Comparison of ENCODE assay signal across 25 cellular contexts in genomic region chr1:41032147-41032546, GRCh38. TPM values are rescaled to one million over a fixed set of nuclear protein-coding genes. Genes with fewer than 3 reads are reported as not detected.
DNase-seq lines count a peak whose midpoint lies in the region; ATAC-seq, FAIRE-seq and TF ChIP-seq lines count a peak whose summit lies in the region.
"Had no signal": no experiment of that assay in that cellular context is flagged by ENCODE, and none has a peak within 500 bp of the region (broad histone marks: within the 10 kb centered on the region; RNA-seq: fewer than 3 reads in every experiment).

No MANE protein-coding gene starts in this region.

- H3K27ac ChIP-seq in HepG2 (ENCODE audit: extremely low read length, insufficient read depth, low read length) (peak overlapping the region; percentile 50), right lobe of liver (no peak overlapping the region)
- H3K27ac ChIP-seq: BLaER1 treated with 17β-estradiol and CSF1 and Interleukin-3, amounts not matched to agents 10 nM and 100 nM had no signal

- no peaks in the 10 kb centered on the region for H3K4me1 Mint-ChIP-seq in activated CD4-positive, alpha-beta T cell treated with anti-CD3 and anti-CD28 coated beads, Interleukin-2, amount 10 ng/mL, durations not matched to agents 24 days and 14 days
- no peaks in the 10 kb centered on the region for H3K4me1 Mint-ChIP-seq in stimulated activated effector memory CD8-positive, alpha-beta T cell treated with anti-CD3 and anti-CD28 coated beads, Interleukin-12 subunit alpha, Interleukin-12 subunit beta, amount 100 ng/mL, for 72 hours
- H3K4me1 Mint-ChIP-seq: CD14-positive monocyte had no signal

- H3K79me2 ChIP-seq in HepG2 (ENCODE audit: insufficient read depth, low read length) = no peaks in the 10 kb centered on the region

- TF ChIP-seq POLR2A in HepG2 (IDR thresholded peaks at IDR 0.05; ENCODE audit: insufficient read depth in 1 of 2, low read depth in 2 of 2, low read length in 2 of 2) = no peak
- no peak for TF ChIP-seq POLR2A in right lobe of liver (IDR thresholded peaks at IDR 0.05)

- no peak overlapping the region for H3K4me3 Mint-ChIP-seq in activated CD4-positive, alpha-beta T cell treated with anti-CD3 and anti-CD28 coated beads, Interleukin-2, amount 10 ng/mL, durations not matched to agents 24 days and 14 days
- H3K4me3 Mint-ChIP-seq in stimulated activated effector memory CD8-positive, alpha-beta T cell treated with anti-CD3 and anti-CD28 coated beads, Interleukin-12 subunit alpha, Interleukin-12 subunit beta, amount 100 ng/mL, for 72 hours = no peak overlapping the region
- H3K4me3 Mint-ChIP-seq: CD14-positive monocyte; CD4-positive, alpha-beta memory T cell; HFFc6 had no signal

- no peak for DNase-seq in activated CD4-positive, alpha-beta T cell treated with anti-CD3 and anti-CD28 coated beads, Interleukin-2, amount 10 ng/mL, durations not matched to agents 24 days and 14 days
- no peak for DNase-seq in activated CD4-positive, alpha-beta T cell treated with anti-CD3 and anti-CD28 coated beads for 4 hours
- no peak for DNase-seq in HepG2 (ENCODE audit: low spot score)
- no peak for DNase-seq in right lobe of liver
- DNase-seq in stimulated activated effector memory CD8-positive, alpha-beta T cell treated with anti-CD3 and anti-CD28 coated beads, Interleukin-12 subunit alpha, Interleukin-12 subunit beta, amount 100 ng/mL, for 72 hours (ENCODE audit: low spot score in 2 of 2) = no peak
- no peak for DNase-seq in HuH-7.5 (ENCODE audit: low spot score)
- DNase-seq: ACHN; AML-193; BE2C; Calu3; CD4-positive, alpha-beta memory T cell; COR-L47; DMS53; DMS79 treated with DMSO at 0.1 percent for 48 hours; GF-D8; GOT3; HFFc6 had no signal

- TF ChIP-seq CTCF in HepG2 (CRISPR knock-in tag; IDR thresholded peaks at IDR 0.05) = no peak
- TF ChIP-seq CTCF in right lobe of liver (IDR thresholded peaks at IDR 0.05) = no peak

- intact Hi-C loops in activated CD4-positive, alpha-beta T cell treated with anti-CD3 and anti-CD28 coated beads, Interleukin-2, amount 10 ng/mL, durations not matched to agents 24 days and 14 days (cut with micrococcal nuclease) = no loop called here
- intact Hi-C loops in HepG2 (cut with micrococcal nuclease; ENCODE audit: unreplicated experiment) (no loop called here), right lobe of liver (cut with DNase I) (no loop called here)

- H3K36me3 ChIP-seq in HepG2 (replicated peaks in 1 of 2; ENCODE audit: control insufficient read depth in 1 of 2, insufficient read depth in 2 of 2, low read length in 2 of 2) = peaks cover 16 to 55% of the 10 kb centered on the region in 2 experiments
- H3K36me3 ChIP-seq in right lobe of liver = peaks cover 0 to 21% (median 6%) of the 10 kb centered on the region in 4 donors

- BruUV-seq in HepG2 (replicated peaks; lab: Mats Ljungman, UMichigan) = no TSS peak

- TF ChIP-seq RAD21 in HepG2 (CRISPR knock-in tag; IDR thresholded peaks at IDR 0.05) = no peak

- peak overlapping the region; percentile 27 for H3K27ac Mint-ChIP-seq in activated CD4-positive, alpha-beta T cell treated with anti-CD3 and anti-CD28 coated beads, Interleukin-2, amount 10 ng/mL, durations not matched to agents 24 days and 14 days
- peak overlapping the region; percentile 5 for H3K27ac Mint-ChIP-seq in stimulated activated effector memory CD8-positive, alpha-beta T cell treated with anti-CD3 and anti-CD28 coated beads, Interleukin-12 subunit alpha, Interleukin-12 subunit beta, amount 100 ng/mL, for 72 hours
- H3K27ac Mint-ChIP-seq: HFFc6 had no signal

- no peaks in the 10 kb centered on the region; the same call in 1 of the 2 replicates for H4K20me1 ChIP-seq in HepG2 (ENCODE audit: insufficient read depth, low read length)

- in situ Hi-C loops in HepG2 (cut with HindIII; ENCODE audit: extremely low pct_ligation_motif_present, low pct_unique_long_range_greater_than_20kb) = no loop called here

- no peaks in the 10 kb centered on the region for H3K27me3 Mint-ChIP-seq in activated CD4-positive, alpha-beta T cell treated with anti-CD3 and anti-CD28 coated beads, Interleukin-2, amount 10 ng/mL, durations not matched to agents 24 days and 14 days
- H3K27me3 Mint-ChIP-seq: CD4-positive, alpha-beta memory T cell had no signal

- no peaks in the 10 kb centered on the region for H3K9me3 Mint-ChIP-seq in activated CD4-positive, alpha-beta T cell treated with anti-CD3 and anti-CD28 coated beads, Interleukin-2, amount 10 ng/mL, durations not matched to agents 24 days and 14 days
- no peaks in the 10 kb centered on the region for H3K9me3 Mint-ChIP-seq in stimulated activated effector memory CD8-positive, alpha-beta T cell treated with anti-CD3 and anti-CD28 coated beads, Interleukin-12 subunit alpha, Interleukin-12 subunit beta, amount 100 ng/mL, for 72 hours
- H3K9me3 Mint-ChIP-seq: CD4-positive, alpha-beta memory T cell; HFFc6 had no signal

- TF ChIP-seq EP300 in HepG2 (IDR thresholded peaks at IDR 0.05; ENCODE audit: low read depth in 2 of 2, low read length in 2 of 2) = no peak
- TF ChIP-seq EP300 in HepG2 (CRISPR knock-in tag; IDR thresholded peaks at IDR 0.05; ENCODE audit: borderline replicate concordance) = no peak

- H3K4me1 ChIP-seq in HepG2 (ENCODE audit: insufficient read depth, low read length) (peaks cover 24% of the 10 kb centered on the region), right lobe of liver (peaks cover 0 to 14% (median 7%) of the 10 kb centered on the region in 4 donors)
- H3K4me1 ChIP-seq: BE2C; BLaER1 treated with 17β-estradiol and CSF1 and Interleukin-3, amounts not matched to agents 10 nM and 100 nM; HAP-1 had no signal

- FAIRE-seq in HepG2 (lab: Jason Lieb, UNC) = no peak
- FAIRE-seq: A204.1, GM12891, H54 had no signal

- H3K4me2 ChIP-seq in HepG2 (ENCODE audit: low read depth, low read length) = 0 out of 2 replicates have a peak overlapping the region, but pooled peaks have one; percentile 33
- H3K4me2 ChIP-seq: BLaER1 treated with 17β-estradiol and CSF1 and Interleukin-3, amounts not matched to agents 10 nM and 100 nM had no signal

- H3K27me3 ChIP-seq in HepG2 (ENCODE audit: control insufficient read depth in 1 of 2, insufficient read depth in 2 of 2, low read length in 2 of 2) = no peaks in the 10 kb centered on the region
- no peaks in the 10 kb centered on the region for H3K27me3 ChIP-seq in right lobe of liver
- H3K27me3 ChIP-seq: BE2C; BLaER1 treated with 17β-estradiol and CSF1 and Interleukin-3, amounts not matched to agents 10 nM and 100 nM had no signal

- H3K36me3 Mint-ChIP-seq in activated CD4-positive, alpha-beta T cell treated with anti-CD3 and anti-CD28 coated beads, Interleukin-2, amount 10 ng/mL, durations not matched to agents 24 days and 14 days (ENCODE audit: low read depth) = peaks cover 41% of the 10 kb centered on the region
- H3K36me3 Mint-ChIP-seq in stimulated activated effector memory CD8-positive, alpha-beta T cell treated with anti-CD3 and anti-CD28 coated beads, Interleukin-12 subunit alpha, Interleukin-12 subunit beta, amount 100 ng/mL, for 72 hours = peaks cover 53% of the 10 kb centered on the region

- H3K9ac ChIP-seq in HepG2 (ENCODE audit: insufficient read depth, low read depth, low read length) = no peak overlapping the region
- H3K9ac ChIP-seq: BLaER1 treated with 17β-estradiol and CSF1 and Interleukin-3, amounts not matched to agents 10 nM and 100 nM had no signal

- H3K9me3 ChIP-seq in HepG2 (ENCODE audit: low read length) (no peaks in the 10 kb centered on the region), right lobe of liver (no peaks in the 10 kb centered on the region)
- H3K9me3 ChIP-seq: BE2C; BLaER1 treated with 17β-estradiol and CSF1 and Interleukin-3, amounts not matched to agents 10 nM and 100 nM; HAP-1 had no signal

- H3K4me3 ChIP-seq in HepG2 (replicated peaks in 1 of 3; ENCODE audit: insufficient read depth in 1 of 3, low read depth in 2 of 3, low read length in 3 of 3) (no peak overlapping the region), right lobe of liver (no peak overlapping the region)
- H3K4me3 ChIP-seq: BLaER1 treated with 17β-estradiol and CSF1 and Interleukin-3, amounts not matched to agents 10 nM and 100 nM; HAP-1 had no signal

- CTCF ChIA-PET in HepG2 (lab: Yijun Ruan, JAX; ENCODE audit: low intra/inter-chr PET ratio, low total read pairs) = no interaction called here

- 67% methylated on average over 2 of the region's 2 CpGs for WGBS in HepG2 (ENCODE audit: low lambda C conversion rate)
- WGBS in right lobe of liver (ENCODE audit: insufficient coverage, low coverage, low lambda C conversion rate, missing lambda C conversion rate) = 100% methylated on average over 2 of the region's 2 CpGs

- POLR2A ChIA-PET in HepG2 (lab: Yijun Ruan, JAX) = interaction anchor here (1.7 kb wide), 1 partner anchor 10 kb away, joined by 5 read pairs; the partner anchor contains the start of gene SLFNL1

- ATAC-seq in HepG2 (no peak), right lobe of liver (no peak), HG02642 (IDR thresholded peaks at IDR 0.05; ENCODE audit: poor library complexity, unreplicated experiment) (no peak)
- ATAC-seq in stimulated activated effector memory CD8-positive, alpha-beta T cell treated with anti-CD3 and anti-CD28 coated beads, Interleukin-12 subunit alpha, Interleukin-12 subunit beta, amount 100 ng/mL, for 72 hours = no peak

- H2AFZ ChIP-seq in HepG2 (ENCODE audit: low read length) = no peak overlapping the region

RNA-seq across cellular contexts. Expression of gene SLFNL1, which starts 10.6 kb away (rescaled TPM):
- total RNA-seq in activated CD4-positive, alpha-beta T cell treated with anti-CD3 and anti-CD28 coated beads, Interleukin-2, amount 10 ng/mL, durations not matched to agents 24 days and 14 days = 0.14 and 0.26 TPM in 2 replicates
- 0.07 TPM in 1 of 2 replicates, not detected in the other for total RNA-seq in HepG2 (2016; rRNA removed; fragmentation: Illumina TruSeq; extraction: Trizol)
- total RNA-seq in HepG2 (2016; cell fraction: cytosol; rRNA removed; fragmentation: Illumina TruSeq; extraction: Trizol; ENCODE audit: low read depth) = not detected in 2 replicates
- 0.19 TPM in 1 of 2 replicates, not detected in the other for total RNA-seq in HepG2 (2016; cell fraction: insoluble cytoplasmic fraction; rRNA removed; fragmentation: Illumina TruSeq; extraction: Trizol)
- 0.09 TPM in 1 of 2 replicates, not detected in the other for total RNA-seq in HepG2 (2016; cell fraction: membrane; rRNA removed; fragmentation: Illumina TruSeq; extraction: Trizol)
- 0.31 and 0.50 TPM in 2 replicates for total RNA-seq in HepG2 (2016; cell fraction: nucleus; rRNA removed; fragmentation: Illumina TruSeq; extraction: Trizol)
- 0.18 and 0.20 TPM in 2 replicates for polyA plus RNA-seq in HepG2 (2011; rRNA removed)
- polyA plus RNA-seq in HepG2 (2011; cell fraction: cytosol; rRNA removed) = 0.05 and 0.08 TPM in 2 replicates
- 1.2 and 1.7 TPM in 2 replicates for polyA plus RNA-seq in HepG2 (2011; cell fraction: nucleus; rRNA removed)
- 0.44 and 0.65 TPM in 2 replicates for polyA plus RNA-seq in HepG2 (2012)
- not detected in 2 replicates for polyA plus RNA-seq in HepG2 (2016; cell fraction: cytosol; fragmentation: Illumina TruSeq; extraction: Trizol; ENCODE audit: low read depth)
- polyA plus RNA-seq in HepG2 (2016; cell fraction: insoluble cytoplasmic fraction; fragmentation: Illumina TruSeq; extraction: Trizol; ENCODE audit: low read depth) = not detected in 2 replicates
- not detected in 2 replicates for polyA plus RNA-seq in HepG2 (2016; cell fraction: membrane; fragmentation: Illumina TruSeq; extraction: Trizol; ENCODE audit: low read depth)
- polyA plus RNA-seq in HepG2 (2016; cell fraction: nucleus; fragmentation: Illumina TruSeq; extraction: Trizol; ENCODE audit: insufficient read depth, low read depth) = 0.60 and 0.71 TPM in 2 replicates
- polyA minus RNA-seq in HepG2 (2011; rRNA and poly(A)+ RNA removed; ENCODE audit: low replicate concordance) = 0.37 and 1.3 TPM in 2 replicates
- polyA minus RNA-seq in HepG2 (2011; cell fraction: cytosol; rRNA and poly(A)+ RNA removed) = not detected in 2 replicates
- 2.1 and 2.4 TPM in 2 replicates for polyA minus RNA-seq in HepG2 (2011; cell fraction: nucleus; rRNA and poly(A)+ RNA removed)
- total RNA-seq in right lobe of liver = under 1 TPM in 3 of 6 experiments, not detected in 3; 0.06 to 0.27 (median 0.14) TPM
- total RNA-seq: Daoy had no signal

RNA-seq across cellular contexts. Expression of gene CTPS1, which starts 52.7 kb away (rescaled TPM):
- total RNA-seq in activated CD4-positive, alpha-beta T cell treated with anti-CD3 and anti-CD28 coated beads, Interleukin-2, amount 10 ng/mL, durations not matched to agents 24 days and 14 days = 169 and 175 TPM in 2 replicates
- total RNA-seq in HepG2 (2016; rRNA removed; fragmentation: Illumina TruSeq; extraction: Trizol) (42.8 and 63.1 TPM in 2 replicates), right lobe of liver (10 to 100 TPM; 13.1 to 48.0 (median 42.2) TPM)
- 8.1 and 8.4 TPM in 2 replicates for total RNA-seq in HepG2 (2016; cell fraction: cytosol; rRNA removed; fragmentation: Illumina TruSeq; extraction: Trizol; ENCODE audit: low read depth)
- total RNA-seq in HepG2 (2016; cell fraction: insoluble cytoplasmic fraction; rRNA removed; fragmentation: Illumina TruSeq; extraction: Trizol) = 40.9 and 54.3 TPM in 2 replicates
- total RNA-seq in HepG2 (2016; cell fraction: membrane; rRNA removed; fragmentation: Illumina TruSeq; extraction: Trizol) = 18.5 and 19.2 TPM in 2 replicates
- 56.4 and 60.8 TPM in 2 replicates for total RNA-seq in HepG2 (2016; cell fraction: nucleus; rRNA removed; fragmentation: Illumina TruSeq; extraction: Trizol)
- 9.6 and 10.1 TPM in 2 replicates for polyA plus RNA-seq in HepG2 (2011; rRNA removed)
- 6.4 and 7.9 TPM in 2 replicates for polyA plus RNA-seq in HepG2 (2011; cell fraction: cytosol; rRNA removed)
- polyA plus RNA-seq in HepG2 (2011; cell fraction: nucleus; rRNA removed) = 42.7 and 43.4 TPM in 2 replicates
- polyA plus RNA-seq in HepG2 (2012) = 19.4 and 21.9 TPM in 2 replicates
- polyA plus RNA-seq in HepG2 (2016; cell fraction: cytosol; fragmentation: Illumina TruSeq; extraction: Trizol; ENCODE audit: low read depth) = 4.7 and 5.0 TPM in 2 replicates
- polyA plus RNA-seq in HepG2 (2016; cell fraction: insoluble cytoplasmic fraction; fragmentation: Illumina TruSeq; extraction: Trizol; ENCODE audit: low read depth) = 61.3 and 68.4 TPM in 2 replicates
- 9.5 and 10.5 TPM in 2 replicates for polyA plus RNA-seq in HepG2 (2016; cell fraction: membrane; fragmentation: Illumina TruSeq; extraction: Trizol; ENCODE audit: low read depth)
- polyA plus RNA-seq in HepG2 (2016; cell fraction: nucleus; fragmentation: Illumina TruSeq; extraction: Trizol; ENCODE audit: insufficient read depth, low read depth) = 105 and 109 TPM in 2 replicates
- polyA minus RNA-seq in HepG2 (2011; rRNA and poly(A)+ RNA removed; ENCODE audit: low replicate concordance) = 23.3 and 120 TPM in 2 replicates
- 7.5 and 8.1 TPM in 2 replicates for polyA minus RNA-seq in HepG2 (2011; cell fraction: cytosol; rRNA and poly(A)+ RNA removed)
- polyA minus RNA-seq in HepG2 (2011; cell fraction: nucleus; rRNA and poly(A)+ RNA removed) = 51.4 and 55.3 TPM in 2 replicates
